9 cellular contexts compared by ENCODE assay signal in the genomic region with DNA sequence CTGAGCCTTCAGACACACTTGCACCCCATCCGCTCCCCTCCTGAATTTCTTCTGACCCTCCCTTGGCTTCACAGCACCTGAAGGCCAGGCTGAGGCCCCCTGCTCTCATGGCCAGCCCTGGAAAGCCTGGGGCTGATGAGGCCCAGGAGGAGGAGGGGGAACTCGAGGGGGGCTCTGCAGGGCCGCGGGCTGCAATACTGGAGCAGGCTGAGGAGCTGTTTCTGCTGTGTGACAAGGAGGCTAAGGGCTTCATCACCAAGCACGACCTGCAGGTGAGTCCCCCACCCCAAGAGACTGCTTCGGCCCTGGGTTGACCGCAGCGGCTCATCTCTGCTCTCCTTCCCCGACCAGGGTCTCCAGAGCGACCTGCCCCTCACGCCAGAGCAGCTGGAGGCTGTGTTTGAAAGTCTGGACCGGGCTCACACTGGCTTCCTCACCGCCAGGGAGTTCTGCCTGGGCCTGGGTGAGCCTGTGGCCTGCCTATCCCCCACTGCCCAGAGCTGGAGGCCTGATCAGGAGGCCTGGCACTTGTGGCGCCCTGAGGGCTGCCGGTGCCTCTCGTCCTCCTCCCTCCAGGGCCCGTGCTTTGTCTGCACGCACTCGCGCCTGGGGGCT. TPM values are rescaled to one million over a fixed set of nuclear protein-coding genes. Genes with fewer than 3 reads are reported as not detected.
DNase-seq lines count a peak whose midpoint lies in the region; ATAC-seq and TF ChIP-seq lines count a peak whose summit lies in the region.
"Had no signal": no experiment of that assay in that cellular context is flagged by ENCODE, and none has a peak within 500 bp of the region (broad histone marks: within the 10 kb centered on the region; RNA-seq: fewer than 3 reads in every experiment).

No MANE protein-coding gene starts in this region.

- peaks cover 7% of the 10 kb centered on the region for H3K36me3 Mint-ChIP-seq in CD4-positive, CD25-positive, alpha-beta regulatory T cell

- no peak overlapping the region for H2BK120ac ChIP-seq in neuronal stem cell (ENCODE audit: low read depth, low read length)

- H4K91ac ChIP-seq in neuronal stem cell (ENCODE audit: low read depth, low read length, poor library complexity) = no peak overlapping the region

- DNase-seq in CD4-positive, CD25-positive, alpha-beta regulatory T cell = no peak
- DNase-seq in esophagus squamous epithelium (lab: John Stamatoyannopoulos, UW) (no peak), neuronal stem cell (ENCODE audit: low spot score) (no peak), OCI-M2 (lab: John Stamatoyannopoulos, UW; ENCODE audit: unreplicated experiment) (no peak), NCI-H82 treated with DMSO at 0.1 percent for 48 hours (lab: John Stamatoyannopoulos, UW; ENCODE audit: unreplicated experiment) (no peak), OCI-M1 (lab: John Stamatoyannopoulos, UW) (no peak)
- DNase-seq: activated CD4-positive, alpha-beta T cell treated with anti-CD3 and anti-CD28 coated beads for 1 hour had no signal

- H3K36me3 ChIP-seq in CD4-positive, CD25-positive, alpha-beta regulatory T cell (ENCODE audit: control insufficient read depth, insufficient read depth, low read length) = peaks cover 6% of the 10 kb centered on the region
- peaks cover 9% of the 10 kb centered on the region for H3K36me3 ChIP-seq in OCI-LY3 (replicated peaks; ENCODE audit: low read depth, low read length)
- peaks cover 10 to 25% (median 17%) of the 10 kb centered on the region in 3 donors for H3K36me3 ChIP-seq in esophagus squamous epithelium
- H3K36me3 ChIP-seq in neuronal stem cell (replicated peaks in 1 of 2; ENCODE audit: control insufficient read depth in 2 of 2, insufficient read depth in 2 of 2, low read length in 2 of 2) = peaks cover 0 to 18% of the 10 kb centered on the region in 2 donors

- peak overlapping the region; percentile 40 for H3K23ac ChIP-seq in neuronal stem cell (ENCODE audit: low read depth, low read length, poor library complexity)

- no peak for ATAC-seq in CD4-positive, CD25-positive, alpha-beta regulatory T cell (ENCODE audit: low read depth in 2 of 2)
- ATAC-seq in HG03439 (IDR thresholded peaks at IDR 0.05; ENCODE audit: unreplicated experiment) = no peak

- TF ChIP-seq CTCF in OCI-LY3 (IDR thresholded peaks at IDR 0.05; ENCODE audit: low read depth, low read length) (no peak), esophagus squamous epithelium (IDR thresholded peaks at IDR 0.05) (no peak)

- peak overlapping the region; percentile 8 for H2BK12ac ChIP-seq in neuronal stem cell (ENCODE audit: low read length)

- no peaks in the 10 kb centered on the region for H4K20me1 ChIP-seq in OCI-LY3 (ENCODE audit: insufficient read depth, low read length)

- H3K27me3 ChIP-seq in CD4-positive, CD25-positive, alpha-beta regulatory T cell (ENCODE audit: control insufficient read depth, insufficient read depth, low read length) = no peaks in the 10 kb centered on the region
- H3K27me3 ChIP-seq in OCI-LY3 (ENCODE audit: low read depth, low read length) = no peaks in the 10 kb centered on the region
- H3K27me3 ChIP-seq in esophagus squamous epithelium = peaks cover 0 to 88% (median 7%) of the 10 kb centered on the region in 4 donors
- H3K27me3 ChIP-seq in neuronal stem cell (ENCODE audit: control insufficient read depth in 3 of 3, insufficient read depth in 3 of 3, low read depth in 1 of 3, low read length in 3 of 3) = peaks cover 9 to 56% (median 18%) of the 10 kb centered on the region in 3 experiments

- peaks cover 7% of the 10 kb centered on the region for H3K79me1 ChIP-seq in neuronal stem cell (ENCODE audit: low read depth, low read length)

- peaks cover 0 to 46% (median 9%) of the 10 kb centered on the region in 4 donors for H3K4me1 Mint-ChIP-seq in CD4-positive, CD25-positive, alpha-beta regulatory T cell

- peak overlapping the region; percentile 57 to 89 (median 81) for H3K4me3 Mint-ChIP-seq in CD4-positive, CD25-positive, alpha-beta regulatory T cell

- H3K4me2 ChIP-seq in OCI-LY3 (ENCODE audit: low read length) = peak overlapping the region; percentile 92
- H3K4me2 ChIP-seq in neuronal stem cell (ENCODE audit: insufficient read depth, low read length, poor library complexity, severe bottlenecking) = peak overlapping the region; percentile 11

- H2AFZ ChIP-seq in OCI-LY3 (ENCODE audit: low read depth, low read length) (no peak overlapping the region), neuronal stem cell (ENCODE audit: low read length) (peak overlapping the region; percentile 80)

- H3K9ac ChIP-seq in OCI-LY3 (ENCODE audit: low read length) (no peak overlapping the region), neuronal stem cell (ENCODE audit: low read depth, low read length, poor library complexity) (peak overlapping the region; percentile 70)

- peak overlapping the region; percentile 82 for H2BK15ac ChIP-seq in neuronal stem cell (ENCODE audit: low read length)

- H2BK5ac ChIP-seq in neuronal stem cell (ENCODE audit: low read length) = no peak overlapping the region

- H3K18ac ChIP-seq in neuronal stem cell (ENCODE audit: low read length) = peak overlapping the region; percentile 72

- peaks cover 65% of the 10 kb centered on the region for H3K4me1 ChIP-seq in CD4-positive, CD25-positive, alpha-beta regulatory T cell (ENCODE audit: control insufficient read depth, insufficient read depth, low read length, poor library complexity, severe bottlenecking)
- peaks cover 42% of the 10 kb centered on the region for H3K4me1 ChIP-seq in OCI-LY3 (ENCODE audit: low read length)
- H3K4me1 ChIP-seq in esophagus squamous epithelium = peaks cover 56 to 92% (median 65%) of the 10 kb centered on the region in 3 donors
- peaks cover 45 to 56% of the 10 kb centered on the region in 2 donors for H3K4me1 ChIP-seq in neuronal stem cell (ENCODE audit: control insufficient read depth in 2 of 2, insufficient read depth in 1 of 2, low read depth in 1 of 2, low read length in 2 of 2)

- peaks cover 39% of the 10 kb centered on the region for H3K27me3 Mint-ChIP-seq in CD4-positive, CD25-positive, alpha-beta regulatory T cell

- 68% methylated on average over 5 of the region's 20 CpGs; no CpG with 5 or more reads in 1 of the 2 donors for WGBS in esophagus squamous epithelium, 2 donors
- WGBS in neuronal stem cell (ENCODE audit: extremely low coverage in 2 of 2, insufficient read length in 2 of 2, insufficient replicate concordance in 1 of 2), 2 donors = no CpG with 5 or more reads among the region's 20 CpGs

- no peak overlapping the region for H3K27ac Mint-ChIP-seq in CD4-positive, CD25-positive, alpha-beta regulatory T cell

- no peak overlapping the region for H3K27ac ChIP-seq in CD4-positive, CD25-positive, alpha-beta regulatory T cell (ENCODE audit: insufficient read depth, low read length, poor library complexity, severe bottlenecking)
- H3K27ac ChIP-seq in OCI-LY3 (ENCODE audit: low read length) = no peak overlapping the region
- peak overlapping the region in 3 of 4 donors; percentile 65 to 80 (median 73) for H3K27ac ChIP-seq in esophagus squamous epithelium
- H3K27ac ChIP-seq in neuronal stem cell (replicated peaks; ENCODE audit: low read length) = no peak overlapping the region

- H3K4ac ChIP-seq in neuronal stem cell (ENCODE audit: low read length) = peak overlapping the region; percentile 13

- H3K9me3 Mint-ChIP-seq in CD4-positive, CD25-positive, alpha-beta regulatory T cell = no peaks in the 10 kb centered on the region

- H3K4me3 ChIP-seq in CD4-positive, CD25-positive, alpha-beta regulatory T cell (ENCODE audit: low read depth, low read length) = no peak overlapping the region
- no peak overlapping the region for H3K4me3 ChIP-seq in OCI-LY3 (ENCODE audit: low read length)
- peak overlapping the region in 2 of 4 donors; percentile 45 to 62 for H3K4me3 ChIP-seq in esophagus squamous epithelium
- H3K4me3 ChIP-seq in neuronal stem cell (ENCODE audit: low read length in 2 of 2) = peak overlapping the region in 1 of 2 donors; percentile 45

- H4K8ac ChIP-seq in neuronal stem cell (ENCODE audit: low read depth, low read length) = no peak overlapping the region

- peak overlapping the region; percentile 85 for H2AK5ac ChIP-seq in neuronal stem cell (ENCODE audit: low read depth, low read length)

- TF ChIP-seq POLR2A in esophagus squamous epithelium (IDR thresholded peaks at IDR 0.05) = no peak

- intact Hi-C loops in esophagus squamous epithelium (cut with DNase I) = no loop called here

- no peaks in the 10 kb centered on the region for H3K9me3 ChIP-seq in CD4-positive, CD25-positive, alpha-beta regulatory T cell (ENCODE audit: control insufficient read depth in 2 of 2, low read length in 2 of 2)
- H3K9me3 ChIP-seq in OCI-LY3 (ENCODE audit: insufficient read depth, low read length) (no peaks in the 10 kb centered on the region), esophagus squamous epithelium (no peaks in the 10 kb centered on the region), neuronal stem cell (replicated peaks in 1 of 2; ENCODE audit: control insufficient read depth in 2 of 2, insufficient read depth in 1 of 2, low read depth in 1 of 2, low read length in 2 of 2) (peaks cover 0 to 3% of the 10 kb centered on the region in 2 donors)

- peaks cover 5% of the 10 kb centered on the region for H3K79me2 ChIP-seq in OCI-LY3 (ENCODE audit: low read length)

- H3K14ac ChIP-seq in neuronal stem cell (ENCODE audit: low read length) = peak overlapping the region; percentile 9

RNA-seq across cellular contexts. Expression of gene CRACR2B, which starts 0.9 kb away (rescaled TPM):
- 1.2 TPM for total RNA-seq in CD4-positive, CD25-positive, alpha-beta regulatory T cell
- polyA plus RNA-seq in CD4-positive, CD25-positive, alpha-beta regulatory T cell = under 1 TPM in 3 of 4 donors, not detected in 1; 0.11 to 0.24 (median 0.18) TPM
- total RNA-seq in esophagus squamous epithelium = 1 to 10 TPM in 3 of 4 donors, under 1 TPM in 1; 0.48 to 5.7 (median 3.5) TPM
- polyA plus RNA-seq in neuronal stem cell (2013, experiment 1 of 2) = 12.4 TPM
- 11.8 TPM for polyA plus RNA-seq in neuronal stem cell (2013, experiment 2 of 2)

RNA-seq across cellular contexts. Expression of gene CD151, which starts 4.1 kb away (rescaled TPM):
- total RNA-seq in CD4-positive, CD25-positive, alpha-beta regulatory T cell = 20.7 TPM
- polyA plus RNA-seq in CD4-positive, CD25-positive, alpha-beta regulatory T cell = 10 to 100 TPM in 2 of 4 donors, 1 to 10 TPM in 2; 5.5 to 15.9 (median 8.8) TPM
- total RNA-seq in esophagus squamous epithelium = 100 to 1,000 TPM in 1 of 4 donors, 10 to 100 TPM in 3; 87.6 to 118 (median 94.0) TPM
- 74.1 TPM for polyA plus RNA-seq in neuronal stem cell (2013, experiment 1 of 2)
- polyA plus RNA-seq in neuronal stem cell (2013, experiment 2 of 2) = 74.3 TPM

RNA-seq across cellular contexts. Expression of gene PNPLA2, which starts 9.9 kb away (rescaled TPM):
- total RNA-seq in CD4-positive, CD25-positive, alpha-beta regulatory T cell = 195 TPM
- polyA plus RNA-seq in CD4-positive, CD25-positive, alpha-beta regulatory T cell = 10 to 100 TPM; 23.9 to 28.0 (median 24.6) TPM
- total RNA-seq in esophagus squamous epithelium = 10 to 100 TPM; 14.2 to 42.7 (median 26.0) TPM
- polyA plus RNA-seq in neuronal stem cell (2013, experiment 1 of 2) = 34.4 TPM
- 33.9 TPM for polyA plus RNA-seq in neuronal stem cell (2013, experiment 2 of 2)

RNA-seq across cellular contexts. Expression of gene POLR2L, which starts 13.7 kb away (rescaled TPM):
- 43.1 TPM for total RNA-seq in CD4-positive, CD25-positive, alpha-beta regulatory T cell
- polyA plus RNA-seq in CD4-positive, CD25-positive, alpha-beta regulatory T cell = 100 to 1,000 TPM in 1 of 4 donors, 10 to 100 TPM in 3; 62.7 to 101 (median 75.3) TPM
- 10 to 100 TPM; 45.6 to 90.3 (median 64.7) TPM for total RNA-seq in esophagus squamous epithelium
- polyA plus RNA-seq in neuronal stem cell (2013, experiment 1 of 2) = 129 TPM
- 129 TPM for polyA plus RNA-seq in neuronal stem cell (2013, experiment 2 of 2)

RNA-seq across cellular contexts. Expression of gene TSPAN4, which starts 14.0 kb away (rescaled TPM):
- total RNA-seq in CD4-positive, CD25-positive, alpha-beta regulatory T cell = 2.2 TPM
- 1 to 10 TPM; 1.2 to 1.7 (median 1.4) TPM for polyA plus RNA-seq in CD4-positive, CD25-positive, alpha-beta regulatory T cell
- 10 to 100 TPM in 3 of 4 donors, 1 to 10 TPM in 1; 6.8 to 59.7 (median 19.0) TPM for total RNA-seq in esophagus squamous epithelium
- polyA plus RNA-seq in neuronal stem cell (2013, experiment 1 of 2) = 39.4 TPM
- polyA plus RNA-seq in neuronal stem cell (2013, experiment 2 of 2) = 35.6 TPM

Comparison
In these comparisons a context has a peak if more than half of its experiments do, and no peak if none do; other contexts are left out.
1. H3K27ac ChIP-seq: peak in esophagus squamous epithelium (3 of 4); none in CD4-positive, CD25-positive, alpha-beta regulatory T cell (single experiment), OCI-LY3 (single experiment) and neuronal stem cell (single experiment).